In genomic region chr6:142301421-142302391, GRCh38 we compare ENCODE assay signal across 8 cellular contexts. TPM values are rescaled to one million over a fixed set of nuclear protein-coding genes. Genes with fewer than 3 reads are reported as not detected.
A peak's percentile ranks its signal among the peaks of the same experiment; 100 is the strongest.
DNase-seq lines count a peak whose midpoint lies in the region; ATAC-seq and TF ChIP-seq lines count a peak whose summit lies in the region.

Gene ADGRG6 (plus strand): TSS chr6:142302007. CDS start chr6:142302330, 323 bp downstream.

- peak within 1 kb of the TSS; percentile 49 for H2BK12ac ChIP-seq in neuronal stem cell (ENCODE audit: low read length)

- H3K23ac ChIP-seq in neuronal stem cell (ENCODE audit: low read depth, low read length, poor library complexity): peak within 1 kb of the TSS; percentile 86

- peak within 1 kb of the TSS; percentile 87 for H3K14ac ChIP-seq in neuronal stem cell (ENCODE audit: low read length)

- H3K4me3 ChIP-seq in foreskin fibroblast (ENCODE audit: low read depth in 1 of 2, low read length in 2 of 2): peak within 1 kb of the TSS; percentile 58 to 69
- peak within 1 kb of the TSS; percentile 65 to 90 for H3K4me3 ChIP-seq in neuronal stem cell (ENCODE audit: low read length in 2 of 2)
- H3K4me3 ChIP-seq in upper lobe of left lung: peak within 1 kb of the TSS; percentile 56 to 76 (median 62)

- H2AK5ac ChIP-seq in neuronal stem cell (ENCODE audit: low read depth, low read length): no peak within 1 kb of the TSS

- peaks cover 1 to 7% of the 10 kb centered on the region in 2 donors for H3K4me1 ChIP-seq in neuronal stem cell (ENCODE audit: control insufficient read depth in 2 of 2, insufficient read depth in 1 of 2, low read depth in 1 of 2, low read length in 2 of 2)
- H3K4me1 ChIP-seq in upper lobe of left lung: peaks cover 0 to 33% (median 8%) of the 10 kb centered on the region in 4 donors

- H2BK120ac ChIP-seq in neuronal stem cell (ENCODE audit: low read depth, low read length): peak within 1 kb of the TSS; percentile 61

- H2BK5ac ChIP-seq in neuronal stem cell (ENCODE audit: low read length): no peak within 1 kb of the TSS

- peak in 1 of 4 donors; percentile 19 for TF ChIP-seq POLR2A in upper lobe of left lung (IDR thresholded peaks at IDR 0.05)

- no peak within 1 kb of the TSS for H4K91ac ChIP-seq in neuronal stem cell (ENCODE audit: low read depth, low read length, poor library complexity)

- WGBS in neuronal stem cell (ENCODE audit: extremely low coverage in 2 of 2, insufficient read length in 2 of 2, insufficient replicate concordance in 1 of 2), 2 donors: no CpG with 5 or more reads among the region's 91 CpGs
- 0 to 3% methylated on average over 39 to 70 of the region's 91 CpGs for WGBS in upper lobe of left lung, 2 donors

- H3K27me3 ChIP-seq in neuronal stem cell (ENCODE audit: control insufficient read depth in 3 of 3, insufficient read depth in 3 of 3, low read depth in 1 of 3, low read length in 3 of 3) (peaks cover 0 to 14% (median 0%) of the 10 kb centered on the region in 3 experiments), upper lobe of left lung (no peaks in the 10 kb centered on the region)

- H3K9me3 ChIP-seq in neuronal stem cell (replicated peaks in 1 of 2; ENCODE audit: control insufficient read depth in 2 of 2, insufficient read depth in 1 of 2, low read depth in 1 of 2, low read length in 2 of 2) (no peaks in the 10 kb centered on the region), upper lobe of left lung (no peaks in the 10 kb centered on the region)

- H3K4me2 ChIP-seq in neuronal stem cell (ENCODE audit: insufficient read depth, low read length, poor library complexity, severe bottlenecking): peak within 1 kb of the TSS; percentile 92

- H3K9ac ChIP-seq in neuronal stem cell (ENCODE audit: low read depth, low read length, poor library complexity): peak within 1 kb of the TSS; percentile 91

- H4K8ac ChIP-seq in neuronal stem cell (ENCODE audit: low read depth, low read length): peak within 1 kb of the TSS; percentile 52

- peak within 1 kb of the TSS; percentile 98 for H2AFZ ChIP-seq in neuronal stem cell (ENCODE audit: low read length)

- H2BK15ac ChIP-seq in neuronal stem cell (ENCODE audit: low read length): peak within 1 kb of the TSS; percentile 94

- no peak for TF ChIP-seq CTCF in foreskin fibroblast (IDR thresholded peaks at IDR 0.05; ENCODE audit: low read depth, low read length)
- peak in 3 of 6 experiments; percentile 29 to 35 (median 34) for TF ChIP-seq CTCF in upper lobe of left lung (IDR thresholded peaks at IDR 0.05)

- H3K4ac ChIP-seq in neuronal stem cell (ENCODE audit: low read length): no peak within 1 kb of the TSS

- DNase-seq in NCI-H345 (lab: John Stamatoyannopoulos, UW) (peak; percentile 68), foreskin fibroblast (peak in 1 of 2 donors; percentile 49), neuronal stem cell (ENCODE audit: low spot score) (peak; percentile 57), upper lobe of left lung (peak; percentile 55 to 92), cerebellar cortex (ENCODE audit: low spot score) (no peak)
- peak; percentile 64 to 74 for DNase-seq in activated T-cell treated with anti-CD3 and anti-CD28 coated beads, Interleukin-2, amount 50 U/mL, for 48 hours

- H3K36me3 ChIP-seq in neuronal stem cell (replicated peaks in 1 of 2; ENCODE audit: control insufficient read depth in 2 of 2, insufficient read depth in 2 of 2, low read length in 2 of 2) (no peaks in the 10 kb centered on the region), upper lobe of left lung (no peaks in the 10 kb centered on the region)

- peak within 1 kb of the TSS; percentile 95 for H3K18ac ChIP-seq in neuronal stem cell (ENCODE audit: low read length)

- no peaks in the 10 kb centered on the region for H3K79me1 ChIP-seq in neuronal stem cell (ENCODE audit: low read depth, low read length)

- ATAC-seq in GM18498 (IDR thresholded peaks at IDR 0.05; ENCODE audit: unreplicated experiment): peak; percentile 79
- peak; percentile 90 for ATAC-seq in HG02642 (IDR thresholded peaks at IDR 0.05; ENCODE audit: poor library complexity, unreplicated experiment)
- peak; percentile 85 to 89 for ATAC-seq in upper lobe of left lung (ENCODE audit: low FRiP score in 2 of 2)

- H3K27ac ChIP-seq in neuronal stem cell (replicated peaks; ENCODE audit: low read length): no peak within 1 kb of the TSS
- peak within 1 kb of the TSS; percentile 67 to 83 (median 78) for H3K27ac ChIP-seq in upper lobe of left lung

- TF ChIP-seq EP300 in upper lobe of left lung (IDR thresholded peaks at IDR 0.05): no peak

RNA-seq across cellular contexts. Expression of gene ADGRG6, which starts in this region (rescaled TPM):
- polyA plus RNA-seq in neuronal stem cell (2013, experiment 1 of 2): 0.47 TPM
- polyA plus RNA-seq in neuronal stem cell (2013, experiment 2 of 2): 0.40 TPM
- 10 to 100 TPM; 19.9 to 44.1 (median 29.8) TPM for total RNA-seq in upper lobe of left lung
